24 cellular contexts compared by ENCODE assay signal in genomic region chr6:165735065-165735464, GRCh38.
DNase-seq lines count a peak whose midpoint lies in the region; ATAC-seq, FAIRE-seq and TF ChIP-seq lines count a peak whose summit lies in the region.
"Had no signal": no experiment of that assay in that cellular context is flagged by ENCODE, and none has a peak within 500 bp of the region (broad histone marks: within the 10 kb centered on the region; RNA-seq: fewer than 3 reads in every experiment).

No MANE protein-coding gene starts in this region.

- no peaks in the 10 kb centered on the region for H3K9me2 ChIP-seq in neural cell (ENCODE audit: insufficient read depth, low read length)

- in situ Hi-C loops in K562 (cut with MboI), result no loop called here

- H3K9me3 Mint-ChIP-seq in natural killer cell treated with Interleukin-12 subunit alpha and Interleukin-12 subunit beta and Interleukin-15 and Interleukin-18, amount 100 ng/mL, for 72 hours, result peaks cover 12% of the 10 kb centered on the region
- H3K9me3 Mint-ChIP-seq in natural killer cell (peaks cover 4 to 9% of the 10 kb centered on the region in 2 donors), WTC11 (peaks cover 24% of the 10 kb centered on the region)

- no peak for DNase-seq in natural killer cell treated with Interleukin-12 subunit alpha and Interleukin-12 subunit beta and Interleukin-15 and Interleukin-18, amount 100 ng/mL, for 72 hours (ENCODE audit: low spot score)
- DNase-seq in natural killer cell, result no peak
- DNase-seq in HEK293T (ENCODE audit: extremely low spot score), result no peak
- no peak for DNase-seq in K562 (ENCODE audit: extremely low read depth in 1 of 4, low spot score in 3 of 4)
- DNase-seq in activated CD8-positive, alpha-beta memory T cell treated with anti-CD3 and anti-CD28 coated beads, Interleukin-2, amount 50 U/mL, for 4 hours, result no peak
- no peak for DNase-seq in WTC11 (ENCODE audit: low spot score)
- DNase-seq: 8988T; ACHN; Caco-2; Calu3; CD4-positive, alpha-beta T cell; CD8-positive, alpha-beta T cell; DMS79 treated with DMSO at 0.1 percent for 48 hours; GF-D8 had no signal

- FAIRE-seq in K562 (lab: Jason Lieb, UNC), result no peak
- FAIRE-seq: A204.1, D721Med, G401.6, GM12892, GM18507 had no signal

- CTCF ChIA-PET in HEK293T (lab: Yijun Ruan, JAX), result no interaction called here
- CTCF ChIA-PET in K562 (lab: Yijun Ruan, JAX; ENCODE audit: low intra/inter-chr PET ratio), result no interaction called here
- CTCF ChIA-PET in WTC11 (lab: Charles Lee), result no interaction called here

- H3K4me1 ChIP-seq in K562 (replicated peaks in 1 of 2; ENCODE audit: control insufficient read depth in 2 of 2, insufficient read depth in 2 of 2, low read length in 2 of 2), result no peaks in the 10 kb centered on the region
- H3K4me1 ChIP-seq: BLaER1 treated with 17β-estradiol and CSF1 and Interleukin-3, amounts not matched to agents 10 nM and 100 nM; Caco-2 had no signal

- TF ChIP-seq POLR2A in K562 (conservative IDR thresholded peaks at IDR 0.05), result no peak

- H3K36me3 ChIP-seq in K562 (ENCODE audit: control insufficient read depth, insufficient read depth, low read length) (no peaks in the 10 kb centered on the region), neural cell (ENCODE audit: insufficient read depth, low read length) (no peaks in the 10 kb centered on the region)
- H3K36me3 ChIP-seq: BLaER1 treated with 17β-estradiol and CSF1 and Interleukin-3, amounts not matched to agents 10 nM and 100 nM had no signal

- no peaks in the 10 kb centered on the region for H4K20me1 ChIP-seq in K562 (replicated peaks; ENCODE audit: control insufficient read depth, insufficient read depth, low read length)
- H4K20me1 ChIP-seq in neural cell (ENCODE audit: insufficient read depth), result no peaks in the 10 kb centered on the region
- H4K20me1 ChIP-seq: BLaER1 treated with 17β-estradiol and CSF1 and Interleukin-3, amounts not matched to agents 10 nM and 100 nM had no signal

- H3K4me3 Mint-ChIP-seq in natural killer cell treated with Interleukin-12 subunit alpha and Interleukin-12 subunit beta and Interleukin-15 and Interleukin-18, amount 100 ng/mL, for 72 hours, result no peak overlapping the region
- H3K4me3 Mint-ChIP-seq in natural killer cell (no peak overlapping the region), WTC11 (no peak overlapping the region)
- H3K4me3 Mint-ChIP-seq: B cell; CD4-positive, alpha-beta T cell; CD8-positive, alpha-beta T cell had no signal

- POLR2A ChIA-PET in HEK293T (lab: Yijun Ruan, JAX), result no interaction called here
- POLR2A ChIA-PET in K562 (lab: Yijun Ruan, JAX), result interaction anchor here (0.6 kb wide), 1 partner anchor 12 kb away, joined by 3 read pairs; no protein-coding TSS in a partner anchor
- POLR2A ChIA-PET in WTC11 (lab: Charles Lee), result no interaction called here

- H3K27ac Mint-ChIP-seq in natural killer cell treated with Interleukin-12 subunit alpha and Interleukin-12 subunit beta and Interleukin-15 and Interleukin-18, amount 100 ng/mL, for 72 hours, result no peak overlapping the region
- no peak overlapping the region for H3K27ac Mint-ChIP-seq in natural killer cell
- H3K27ac Mint-ChIP-seq in WTC11, result no peak overlapping the region
- H3K27ac Mint-ChIP-seq: B cell; CD4-positive, alpha-beta T cell; CD8-positive, alpha-beta T cell had no signal

- no peaks in the 10 kb centered on the region for H3K36me3 Mint-ChIP-seq in natural killer cell treated with Interleukin-12 subunit alpha and Interleukin-12 subunit beta and Interleukin-15 and Interleukin-18, amount 100 ng/mL, for 72 hours
- H3K36me3 Mint-ChIP-seq in natural killer cell (no peaks in the 10 kb centered on the region), WTC11 (peaks cover 5% of the 10 kb centered on the region)
- H3K36me3 Mint-ChIP-seq: CD8-positive, alpha-beta T cell had no signal

- H3K9me3 ChIP-seq in K562 (replicated peaks; ENCODE audit: control insufficient read depth, insufficient read depth, low read depth, low read length) (no peaks in the 10 kb centered on the region), neural cell (ENCODE audit: low read length) (no peaks in the 10 kb centered on the region)
- H3K9me3 ChIP-seq: Caco-2 had no signal

- no peak overlapping the region for H3K4me2 ChIP-seq in K562 (ENCODE audit: insufficient read depth, low read length)
- H3K4me2 ChIP-seq in neural cell (ENCODE audit: low read length), result no peak overlapping the region
- H3K4me2 ChIP-seq: BLaER1 treated with 17β-estradiol and CSF1 and Interleukin-3, amounts not matched to agents 10 nM and 100 nM had no signal

- TF ChIP-seq EP300 in K562 (IDR thresholded peaks at IDR 0.05; ENCODE audit: low read length) (no peak), neural cell (conservative IDR thresholded peaks at IDR 0.05; ENCODE audit: poor library complexity, severe bottlenecking) (no peak)

- no TSS peak for BruUV-seq in K562 (replicated peaks; lab: Mats Ljungman, UMichigan)

- TF ChIP-seq CTCF in natural killer cell (IDR thresholded peaks at IDR 0.05) (no peak), K562 (IDR thresholded peaks at IDR 0.05 in 2 of 3, conservative IDR thresholded peaks at IDR 0.05 in 1 of 3; ENCODE audit: insufficient read depth in 2 of 3, low read depth in 1 of 3, low read length in 3 of 3) (no peak), neural cell (IDR thresholded peaks at IDR 0.05; ENCODE audit: poor library complexity, severe bottlenecking) (no peak), WTC11 (IDR thresholded peaks at IDR 0.05) (no peak)

- H3K4me3 ChIP-seq in K562, result no peak overlapping the region
- no peak overlapping the region for H3K4me3 ChIP-seq in neural cell (ENCODE audit: low read length)
- H3K4me3 ChIP-seq: BLaER1 treated with 17β-estradiol and CSF1 and Interleukin-3, amounts not matched to agents 10 nM and 100 nM had no signal

- intact Hi-C loops in natural killer cell (cut with micrococcal nuclease), result no loop called here
- intact Hi-C loops in K562 (cut with micrococcal nuclease), result no loop called here

- H3F3A ChIP-seq in neural cell (ENCODE audit: insufficient read depth, low read length, poor library complexity, severe bottlenecking), result no peaks in the 10 kb centered on the region

- H2AFZ ChIP-seq in K562 (ENCODE audit: low read depth, low read length), result no peak overlapping the region
- H2AFZ ChIP-seq in neural cell (ENCODE audit: low read depth, low read length), result peak overlapping the region; percentile 18

- no peak overlapping the region for H3K27ac ChIP-seq in K562 (ENCODE audit: extremely low read depth, low read depth, low read length)
- H3K27ac ChIP-seq in neural cell (ENCODE audit: low read length), result no peak overlapping the region
- H3K27ac ChIP-seq: BLaER1 treated with 17β-estradiol and CSF1 and Interleukin-3, amounts not matched to agents 10 nM and 100 nM; C4-2B had no signal

- no peaks in the 10 kb centered on the region for H3K9me1 ChIP-seq in K562 (ENCODE audit: control insufficient read depth, insufficient read depth, low read length)

- H3K4me1 Mint-ChIP-seq in natural killer cell treated with Interleukin-12 subunit alpha and Interleukin-12 subunit beta and Interleukin-15 and Interleukin-18, amount 100 ng/mL, for 72 hours (ENCODE audit: low read depth in 2 of 2), result no peaks in the 10 kb centered on the region
- H3K4me1 Mint-ChIP-seq in natural killer cell (no peaks in the 10 kb centered on the region), WTC11 (no peaks in the 10 kb centered on the region)
- H3K4me1 Mint-ChIP-seq: B cell had no signal

- no peak overlapping the region for H3K9ac ChIP-seq in K562 (ENCODE audit: insufficient read depth in 1 of 2, low read depth in 2 of 2, low read length in 2 of 2)
- H3K9ac ChIP-seq in neural cell (ENCODE audit: low read length), result no peak overlapping the region
- H3K9ac ChIP-seq: BLaER1 treated with 17β-estradiol and CSF1 and Interleukin-3, amounts not matched to agents 10 nM and 100 nM had no signal

- peaks cover 0 to 11% of the 10 kb centered on the region in 2 experiments; a peak in 1 of 5 replicates for H3K27me3 ChIP-seq in K562 (ENCODE audit: control insufficient read depth in 2 of 2, insufficient read depth in 2 of 2, low read length in 2 of 2)
- no peaks in the 10 kb centered on the region for H3K27me3 ChIP-seq in neural cell (ENCODE audit: insufficient read depth, low read depth, low read length)
- H3K27me3 ChIP-seq: BLaER1 treated with 17β-estradiol and CSF1 and Interleukin-3, amounts not matched to agents 10 nM and 100 nM had no signal

- no peaks in the 10 kb centered on the region for H3K79me2 ChIP-seq in K562 (ENCODE audit: control insufficient read depth, insufficient read depth, low read length)
- H3K79me2 ChIP-seq in neural cell (replicated peaks; ENCODE audit: insufficient read depth, low read length), result no peaks in the 10 kb centered on the region

- H3K27me3 Mint-ChIP-seq in natural killer cell treated with Interleukin-12 subunit alpha and Interleukin-12 subunit beta and Interleukin-15 and Interleukin-18, amount 100 ng/mL, for 72 hours, result peaks cover 5 to 15% of the 10 kb centered on the region in 2 donors
- peaks cover 0 to 3% of the 10 kb centered on the region in 2 donors for H3K27me3 Mint-ChIP-seq in natural killer cell (ENCODE audit: low read depth in 2 of 2)
- peaks cover 2% of the 10 kb centered on the region; the same call in 1 of the 2 replicates for H3K27me3 Mint-ChIP-seq in WTC11 (ENCODE audit: low read depth)
- H3K27me3 Mint-ChIP-seq: B cell had no signal

- peak; percentile 24 to 36 for ATAC-seq in natural killer cell treated with Interleukin-12 subunit alpha and Interleukin-12 subunit beta and Interleukin-15 and Interleukin-18, amount 100 ng/mL, for 72 hours
- ATAC-seq in natural killer cell (no peak), K562 (no peak), GM21447 (IDR thresholded peaks at IDR 0.05; ENCODE audit: unreplicated experiment) (no peak), WTC11 (no peak)
- ATAC-seq: CD8-positive, alpha-beta T cell had no signal

- TF ChIP-seq RAD21 in K562 (CRISPR knock-in tag; conservative IDR thresholded peaks at IDR 0.05 in 1 of 2, IDR thresholded peaks at IDR 0.05 in 1 of 2), result no peak
- TF ChIP-seq RAD21 in neural cell (conservative IDR thresholded peaks at IDR 0.05), result no peak

TF ChIP-seq in HEK293T, 16 proteins besides CTCF, POLR2A, EP300 and RAD21:
- TF ChIP-seq LEF1 (IDR thresholded peaks at IDR 0.05; ENCODE audit: borderline replicate concordance) (no peak), CTBP1 (IDR thresholded peaks at IDR 0.05; ENCODE audit: borderline replicate concordance) (peak; percentile 2; the same call in 1 of the 2 replicates), NFRKB (IDR thresholded peaks at IDR 0.05) (no peak)

TF ChIP-seq in neural cell, 6 proteins besides CTCF, POLR2A, EP300 and RAD21 (continues in another document):
- TF ChIP-seq TAF1 (IDR thresholded peaks at IDR 0.05; ENCODE audit: low read depth) (no peak), SMC3 (conservative IDR thresholded peaks at IDR 0.05; ENCODE audit: poor library complexity) (no peak), EZH2 (IDR thresholded peaks at IDR 0.05; ENCODE audit: borderline replicate concordance, insufficient read depth, low read length, poor library complexity, severe bottlenecking) (no peak), POLR2AphosphoS5 (IDR thresholded peaks at IDR 0.05) (no peak)

Comparison
In these comparisons a context has a peak if more than half of its experiments do, and no peak if none do; other contexts are left out.
1. ATAC-seq: peak in natural killer cell treated with Interleukin-12 subunit alpha and Interleukin-12 subunit beta and Interleukin-15 and Interleukin-18, amount 100 ng/mL, for 72 hours (2 of 2); none in natural killer cell (0 of 3), K562 (single experiment), GM21447 (single experiment) and WTC11 (single experiment).